In the genomic region with DNA sequence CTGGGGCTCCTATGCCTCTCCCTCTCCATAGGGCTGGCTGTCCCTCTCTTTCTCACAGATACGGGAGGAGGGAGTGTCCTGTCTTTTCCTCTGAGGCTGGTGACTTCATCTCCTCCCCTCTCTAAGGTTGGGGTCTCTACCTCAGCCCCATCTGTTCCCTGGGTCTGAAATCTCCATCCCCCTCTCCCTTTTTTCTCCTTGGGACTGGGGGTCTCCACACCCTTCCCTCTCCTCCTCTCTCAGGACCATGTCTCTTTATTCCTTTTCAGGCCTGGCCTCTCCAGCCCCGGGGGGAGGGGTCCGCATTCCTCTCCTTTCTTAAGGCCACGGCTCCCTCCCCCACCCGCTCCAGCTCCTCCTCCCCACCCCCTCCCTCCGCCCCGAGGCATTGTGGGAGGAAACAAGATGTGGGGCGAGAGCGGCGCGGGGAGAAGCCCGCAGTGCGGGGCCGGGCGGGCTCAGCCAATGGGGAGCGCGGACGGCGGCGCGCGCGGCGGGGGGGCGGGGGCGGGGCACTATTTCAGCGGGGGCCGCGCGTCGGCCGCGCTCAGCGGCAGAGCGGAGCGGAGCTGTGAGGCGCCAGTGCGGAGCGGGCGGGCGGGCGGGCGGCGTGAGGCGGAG, we compare ENCODE assay signal across 8 cellular contexts. TPM values are rescaled to one million over a fixed set of nuclear protein-coding genes. Genes with fewer than 3 reads are reported as not detected.
DNase-seq lines count a peak whose midpoint lies in the region; ATAC-seq and TF ChIP-seq lines count a peak whose summit lies in the region.

A gene (plus strand): TSS at position 550 of the 621 bp plus-strand sequence. CDS start 3,672 bp downstream, outside the sequence.

- H3K9me3 ChIP-seq in adrenal gland (replicated peaks in 1 of 3) = no peaks in the 10 kb centered on the region
- H3K9me3 ChIP-seq in heart right ventricle = no peaks in the 10 kb centered on the region

- H3K4me1 ChIP-seq in adrenal gland (replicated peaks in 1 of 2) = peaks cover 20 to 38% of the 10 kb centered on the region in 2 donors
- peaks cover 3 to 46% (median 38%) of the 10 kb centered on the region in 9 donors for H3K4me1 ChIP-seq in heart right ventricle

- intact Hi-C loops in adrenal gland (cut with DNase I) = loop anchor here in 1 of 2 donors (5.0 kb wide), 1 partner anchor 76 kb away; a partner anchor contains a TSS
- intact Hi-C loops in heart right ventricle (cut with DNase I) = loop anchor here in 8 of 10 donors (1.0 to 10.0 kb wide), 6 partner anchors 68 to 228 kb away; a partner anchor contains a TSS
- intact Hi-C loops in posterior cingulate gyrus (cut with DNase I) = loop anchor here (5.0 to 10.0 kb wide), 3 partner anchors 76 to 998 kb away; a partner anchor contains a TSS

- TF ChIP-seq CTCF in adrenal gland (IDR thresholded peaks at IDR 0.05) = no peak
- TF ChIP-seq CTCF in heart right ventricle (IDR thresholded peaks at IDR 0.05) = no peak
- TF ChIP-seq CTCF in type B pancreatic cell (conservative IDR thresholded peaks at IDR 0.05) = no peak

- no peaks in the 10 kb centered on the region for H3K9me3 Mint-ChIP-seq in type B pancreatic cell

- peaks cover 23% of the 10 kb centered on the region for H3K36me3 Mint-ChIP-seq in type B pancreatic cell

- TF ChIP-seq POLR2A in GM10847 (IDR thresholded peaks at IDR 0.05; ENCODE audit: extremely low read depth, insufficient read length) (peak; percentile 69), adrenal gland (IDR thresholded peaks at IDR 0.05) (no peak)

- H3K4me3 ChIP-seq in adrenal gland (peak within 1 kb of the TSS; percentile 72 to 100 (median 86)), heart right ventricle (peak within 1 kb of the TSS; percentile 87 to 100 (median 97))

- H3K27ac ChIP-seq in adrenal gland (peak within 1 kb of the TSS; percentile 88 to 99 (median 95)), heart right ventricle (peak within 1 kb of the TSS; percentile 84 to 99 (median 98))

- H3K36me3 ChIP-seq in adrenal gland (replicated peaks in 1 of 2) (peaks cover 0 to 16% of the 10 kb centered on the region in 2 donors), heart right ventricle (peaks cover 0 to 30% (median 12%) of the 10 kb centered on the region in 9 donors)

- H3K27me3 Mint-ChIP-seq in type B pancreatic cell = peaks cover 11% of the 10 kb centered on the region

- 1 to 7% (median 2%) methylated on average over 3 to 45 of the region's 45 CpGs for WGBS in adrenal gland, 4 donors
- 0% methylated on average over 38 to 45 of the region's 45 CpGs for WGBS in heart right ventricle, 2 donors

- H3K4me3 Mint-ChIP-seq in type B pancreatic cell = peak within 1 kb of the TSS; percentile 92

- ATAC-seq in HG02759 (IDR thresholded peaks at IDR 0.05; ENCODE audit: unreplicated experiment) (peak; percentile 80), heart right ventricle (peak; percentile 92 to 95 (median 93))

- H3K27ac Mint-ChIP-seq in type B pancreatic cell = peak within 1 kb of the TSS; percentile 88

- no peaks in the 10 kb centered on the region for H3K27me3 ChIP-seq in adrenal gland
- H3K27me3 ChIP-seq in heart right ventricle = peaks cover 0 to 5% (median 0%) of the 10 kb centered on the region in 7 donors

- peak; percentile 97 for DNase-seq in NCI-H1436 (lab: John Stamatoyannopoulos, UW)
- DNase-seq in T-helper 1 cell = peak; percentile 77 to 93 (median 82)
- peak; percentile 93 to 96 (median 95) for DNase-seq in adrenal gland
- DNase-seq in heart right ventricle = peak; percentile 92 to 95
- peak; percentile 78 to 98 (median 90) for DNase-seq in posterior cingulate gyrus
- DNase-seq in type B pancreatic cell (ENCODE audit: extremely low spot score, unreplicated experiment) = peak; percentile 95

- H3K4me1 Mint-ChIP-seq in type B pancreatic cell (ENCODE audit: unreplicated experiment) = peaks cover 44% of the 10 kb centered on the region

RNA-seq across cellular contexts. Expression of the gene that starts here (rescaled TPM):
- 100 to 1,000 TPM in 1 of 8 donors, 10 to 100 TPM in 7; 18.5 to 207 (median 37.3) TPM for total RNA-seq in adrenal gland
- polyA plus RNA-seq in adrenal gland = 100 to 1,000 TPM in 1 of 3 donors, 10 to 100 TPM in 2; 19.8 to 194 (median 31.0) TPM
- total RNA-seq in heart right ventricle = 100 to 1,000 TPM in 2 of 10 donors, 10 to 100 TPM in 8; 73.4 to 105 (median 83.5) TPM
- polyA plus RNA-seq in heart right ventricle = 10 to 100 TPM; 45.3 to 46.1 TPM
- total RNA-seq in type B pancreatic cell (ENCODE audit: low replicate concordance) = 41.6 and 42.5 TPM in 2 replicates

Comparison
In these comparisons a context has a peak if more than half of its experiments do, and no peak if none do; other contexts are left out.
1. Peak in every context shown above with its lines: DNase-seq, ATAC-seq, H3K4me3 ChIP-seq and H3K27ac ChIP-seq.